8 cellular contexts compared by ENCODE assay signal in the genomic region with DNA sequence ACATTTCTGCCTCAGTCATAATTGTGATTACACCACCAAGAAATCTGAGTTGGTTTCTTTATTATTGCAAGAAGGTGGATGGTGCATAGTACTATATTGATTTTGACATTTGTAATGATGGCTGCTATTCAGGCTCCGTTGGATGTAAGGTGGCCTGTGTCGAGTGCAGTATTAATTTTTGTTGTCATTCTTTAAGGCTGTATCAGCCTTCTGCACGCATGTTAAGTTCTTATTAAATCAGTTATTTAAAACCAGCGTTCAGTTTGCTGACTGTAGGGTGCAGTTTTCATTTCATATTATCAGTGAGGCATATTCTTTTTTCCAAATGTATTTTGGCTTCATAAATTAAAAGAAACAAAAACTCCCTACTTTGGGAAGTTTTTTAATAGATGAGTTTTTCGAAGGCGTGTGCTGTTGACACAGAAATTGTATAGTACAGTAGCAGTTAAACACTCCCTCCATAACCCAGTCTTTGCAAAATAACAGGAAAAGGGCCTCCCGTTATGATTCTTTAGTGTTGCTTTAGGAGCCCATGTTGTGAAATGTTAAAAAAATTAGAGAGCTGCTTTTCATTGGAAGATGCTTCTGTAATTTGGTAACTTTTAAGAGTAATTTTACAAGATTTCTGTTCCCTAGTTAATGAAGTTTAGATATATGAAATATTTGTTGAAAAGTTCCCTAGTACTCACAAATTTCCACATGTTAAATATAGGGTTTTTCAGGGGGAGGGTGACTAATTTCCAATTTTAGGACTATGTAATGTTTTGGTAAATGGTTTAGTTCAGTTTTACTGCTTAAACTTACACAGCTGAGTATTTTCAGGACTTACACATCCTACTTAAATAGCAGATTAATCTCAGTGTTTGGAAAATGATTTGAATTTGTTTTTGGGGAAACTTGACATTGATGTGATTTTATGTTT. TPM values are rescaled to one million over a fixed set of nuclear protein-coding genes. Genes with fewer than 3 reads are reported as not detected.
DNase-seq lines count a peak whose midpoint lies in the region; ATAC-seq, FAIRE-seq and TF ChIP-seq lines count a peak whose summit lies in the region.

No MANE protein-coding gene starts in this region.

- H3K9me3 ChIP-seq in left ventricle myocardium inferior (replicated peaks) = no peaks in the 10 kb centered on the region

- intact Hi-C loops in left ventricle myocardium inferior (cut with micrococcal nuclease) = loop anchor here (10.0 kb wide), 1 partner anchor 66 kb away; no protein-coding TSS in a partner anchor
- intact Hi-C loops in left ventricle myocardium superior (cut with micrococcal nuclease) = no loop called here

- ATAC-seq in left ventricle myocardium superior = no peak
- no peak for ATAC-seq in HG03439 (IDR thresholded peaks at IDR 0.05; ENCODE audit: unreplicated experiment)

- no peaks in the 10 kb centered on the region for H3K27me3 ChIP-seq in left ventricle myocardium inferior (ENCODE audit: low read depth)

- H3K27ac ChIP-seq in left ventricle myocardium inferior (replicated peaks) = peak overlapping the region; percentile 100

- TF ChIP-seq CTCF in left ventricle myocardium inferior (IDR thresholded peaks at IDR 0.05; ENCODE audit: borderline replicate concordance) = no peak
- no peak for TF ChIP-seq CTCF in astrocyte of the cerebellum (IDR thresholded peaks at IDR 0.05; ENCODE audit: low read depth, low read length, missing control alignments)

- in situ Hi-C loops in astrocyte of the cerebellum (cut with HindIII; ENCODE audit: low sequenced_read_pairs) = no loop called here

- H3K4me1 ChIP-seq in left ventricle myocardium inferior = peaks cover 63% of the 10 kb centered on the region

- DNase-seq in left ventricle myocardium inferior (no peak), left ventricle myocardium superior (no peak), astrocyte of the cerebellum (ENCODE audit: low read depth) (no peak), lung microvascular endothelial cell (ENCODE audit: low read depth in 2 of 2) (peak; percentile 20 to 35), frontal cortex (ENCODE audit: low spot score in 2 of 2) (no peak), LoVo (ENCODE audit: low spot score) (no peak)
- DNase-seq in stimulated activated CD4-positive, alpha-beta T cell treated with anti-CD3 and anti-CD28 coated beads, Interleukin-2, amount 100 ng/mL, for 24 hours = no peak

- H3K4me3 ChIP-seq in left ventricle myocardium inferior (peak overlapping the region; percentile 92), astrocyte of the cerebellum (ENCODE audit: low read depth, low read length) (peak overlapping the region; percentile 98)

- no peaks in the 10 kb centered on the region for H3K36me3 ChIP-seq in left ventricle myocardium inferior

- no peak for FAIRE-seq in frontal cortex (lab: Jason Lieb, UNC)

RNA-seq across cellular contexts. Expression of a gene that starts 1.9 kb away (rescaled TPM):
- total RNA-seq in left ventricle myocardium inferior (34.1 TPM), left ventricle myocardium superior (42.1 TPM), lung microvascular endothelial cell (21.4 and 26.0 TPM in 2 replicates), frontal cortex (117 TPM)

Comparison
In these comparisons a context has a peak if more than half of its experiments do, and no peak if none do; other contexts are left out.
1. DNase-seq: peak in lung microvascular endothelial cell (2 of 2); none in left ventricle myocardium inferior (single experiment), left ventricle myocardium superior (single experiment), astrocyte of the cerebellum (single experiment), frontal cortex (0 of 2), LoVo (single experiment) and stimulated activated CD4-positive, alpha-beta T cell treated with anti-CD3 and anti-CD28 coated beads, Interleukin-2, amount 100 ng/mL, for 24 hours (0 of 2).